In genomic region chr3:49412632-49413337, GRCh38 we compare ENCODE assay signal across 1 cellular context.
TF ChIP-seq lines count a peak whose summit lies in the region.

No MANE protein-coding gene starts in this region.

TF ChIP-seq in K562, 482 proteins besides CTCF, POLR2A, EP300 and RAD21:
- TF ChIP-seq MYNN (IDR thresholded peaks at IDR 0.05) (0 out of 2 replicates have a peak, but pooled peaks have one; percentile 5), MYNN (CRISPR knock-in tag; IDR thresholded peaks at IDR 0.05) (no peak), ASH1L (IDR thresholded peaks at IDR 0.05; ENCODE audit: borderline replicate concordance, low read depth, partially characterized antibody) (no peak), EGR1 (conservative IDR thresholded peaks at IDR 0.05) (0 out of 2 replicates have a peak, but pooled peaks have one; percentile 18), ZBTB7A (IDR thresholded peaks at IDR 0.05; ENCODE audit: borderline replicate concordance, control insufficient read depth, low read depth, low read length) (0 out of 2 replicates have a peak, but pooled peaks have one; percentile 5), PRDM10 (IDR thresholded peaks at IDR 0.05; ENCODE audit: partially characterized antibody) (peak; percentile 39), NKRF (IDR thresholded peaks at IDR 0.05; ENCODE audit: borderline replicate concordance) (0 out of 2 replicates have a peak, but pooled peaks have one; percentile 10), SAP30 (IDR thresholded peaks at IDR 0.05; ENCODE audit: borderline replicate concordance, insufficient read depth, low read depth, low read length, poor library complexity, severe bottlenecking) (peak; percentile 66), UBTF (IDR thresholded peaks at IDR 0.05; ENCODE audit: borderline replicate concordance in 1 of 2, low read depth in 2 of 2, low read length in 2 of 2) (no peak), SIN3A (IDR thresholded peaks at IDR 0.05; ENCODE audit: borderline replicate concordance in 2 of 2, control insufficient read depth in 1 of 2, low read depth in 2 of 2, low read length in 2 of 2) (0 out of 4 replicates have a peak, but pooled peaks of 1 of the 2 experiments have one; percentile 17)
